ENCODE assay signal across 20 cellular contexts in genomic region chr17:11807606-11808005, GRCh38.
DNase-seq lines count a peak whose midpoint lies in the region; ATAC-seq and TF ChIP-seq lines count a peak whose summit lies in the region.
"Had no signal": no experiment of that assay in that cellular context is flagged by ENCODE, and none has a peak within 500 bp of the region (broad histone marks: within the 10 kb centered on the region; RNA-seq: fewer than 3 reads in every experiment).

No MANE protein-coding gene starts in this region.

- no peak overlapping the region for H3K23ac ChIP-seq in neuronal stem cell (ENCODE audit: low read depth, low read length, poor library complexity)

- H2BK5ac ChIP-seq in neuronal stem cell (ENCODE audit: low read length): no peak overlapping the region

- H2AK5ac ChIP-seq in neuronal stem cell (ENCODE audit: low read depth, low read length): no peak overlapping the region

- H3K4me2 ChIP-seq in neuronal stem cell (ENCODE audit: insufficient read depth, low read length, poor library complexity, severe bottlenecking): no peak overlapping the region

- no peak overlapping the region for H2BK15ac ChIP-seq in neuronal stem cell (ENCODE audit: low read length)

- no peak overlapping the region for H4K91ac ChIP-seq in neuronal stem cell (ENCODE audit: low read depth, low read length, poor library complexity)

- H3K27ac Mint-ChIP-seq in type B pancreatic cell: no peak overlapping the region
- H3K27ac Mint-ChIP-seq: CD4-positive, CD25-positive, alpha-beta regulatory T cell; CD8-positive, alpha-beta memory T cell; H9 had no signal

- no peaks in the 10 kb centered on the region for H3K79me1 ChIP-seq in neuronal stem cell (ENCODE audit: low read depth, low read length)

- H3K4me3 ChIP-seq in cardiac muscle cell (no peak overlapping the region), esophagus muscularis mucosa (no peak overlapping the region), neuronal stem cell (ENCODE audit: low read length in 2 of 2) (no peak overlapping the region)

- no peaks in the 10 kb centered on the region for H3K27me3 Mint-ChIP-seq in type B pancreatic cell
- H3K27me3 Mint-ChIP-seq: CD4-positive, CD25-positive, alpha-beta regulatory T cell had no signal

- intact Hi-C loops in cardiac septum (cut with DNase I) (no loop called here), esophagus muscularis mucosa (cut with DNase I) (no loop called here)

- H3K36me3 Mint-ChIP-seq in type B pancreatic cell: no peaks in the 10 kb centered on the region
- H3K36me3 Mint-ChIP-seq: CD4-positive, CD25-positive, alpha-beta regulatory T cell; CD8-positive, alpha-beta memory T cell had no signal

- H3K4me1 ChIP-seq in cardiac muscle cell (ENCODE audit: low read depth) (peaks cover 14% of the 10 kb centered on the region), esophagus muscularis mucosa (no peaks in the 10 kb centered on the region), neuronal stem cell (ENCODE audit: control insufficient read depth in 2 of 2, insufficient read depth in 1 of 2, low read depth in 1 of 2, low read length in 2 of 2) (peaks cover 0 to 3% of the 10 kb centered on the region in 2 donors)
- H3K4me1 ChIP-seq: BE2C had no signal

- H2BK120ac ChIP-seq in neuronal stem cell (ENCODE audit: low read depth, low read length): no peak overlapping the region

- H3K9me3 ChIP-seq in cardiac muscle cell (ENCODE audit: low read depth) (no peaks in the 10 kb centered on the region), esophagus muscularis mucosa (no peaks in the 10 kb centered on the region), neuronal stem cell (replicated peaks in 1 of 2; ENCODE audit: control insufficient read depth in 2 of 2, insufficient read depth in 1 of 2, low read depth in 1 of 2, low read length in 2 of 2) (no peaks in the 10 kb centered on the region)
- H3K9me3 ChIP-seq: BE2C had no signal

- TF ChIP-seq EP300 in esophagus muscularis mucosa (IDR thresholded peaks at IDR 0.05): no peak

- no peak overlapping the region for H3K14ac ChIP-seq in neuronal stem cell (ENCODE audit: low read length)

- no peak for TF ChIP-seq POLR2A in esophagus muscularis mucosa (IDR thresholded peaks at IDR 0.05; ENCODE audit: low read depth)

- H2BK12ac ChIP-seq in neuronal stem cell (ENCODE audit: low read length): no peak overlapping the region

- WGBS in esophagus muscularis mucosa: 53% methylated on average over 7 of the region's 7 CpGs
- WGBS in neuronal stem cell (ENCODE audit: extremely low coverage in 2 of 2, insufficient read length in 2 of 2, insufficient replicate concordance in 1 of 2), 2 donors: no CpG with 5 or more reads among the region's 7 CpGs

- no peaks in the 10 kb centered on the region for H3K36me3 ChIP-seq in cardiac muscle cell
- H3K36me3 ChIP-seq in esophagus muscularis mucosa: no peaks in the 10 kb centered on the region
- no peaks in the 10 kb centered on the region for H3K36me3 ChIP-seq in neuronal stem cell (replicated peaks in 1 of 2; ENCODE audit: control insufficient read depth in 2 of 2, insufficient read depth in 2 of 2, low read length in 2 of 2)
- H3K36me3 ChIP-seq: BE2C had no signal

- DNase-seq in cardiac muscle cell (ENCODE audit: low read depth in 1 of 2, low spot score in 1 of 2): peak in 1 of 2 donors; percentile 72
- no peak for DNase-seq in cardiac septum (ENCODE audit: low spot score)
- peak; percentile 39 for DNase-seq in esophagus muscularis mucosa (ENCODE audit: extremely low spot score)
- DNase-seq in neuronal stem cell (ENCODE audit: low spot score): no peak
- DNase-seq in type B pancreatic cell (ENCODE audit: extremely low spot score, unreplicated experiment): peak; percentile 27
- DNase-seq in NCI-H226: no peak
- DNase-seq: ACHN; BE2C; C1 segment of cervical spinal cord; CD4-positive, CD25-positive, alpha-beta regulatory T cell; CD8-positive, alpha-beta memory T cell; COR-L47; DMS 273 treated with DMSO at 0.1 percent for 48 hours; DMS53; DND-41; EL; H9; IMR-90 had no signal

- H4K8ac ChIP-seq in neuronal stem cell (ENCODE audit: low read depth, low read length): no peak overlapping the region

- TF ChIP-seq CTCF in cardiac muscle cell (IDR thresholded peaks at IDR 0.05; ENCODE audit: low read depth, low read length) (no peak), esophagus muscularis mucosa (IDR thresholded peaks at IDR 0.05) (no peak), type B pancreatic cell (conservative IDR thresholded peaks at IDR 0.05) (no peak)

- H3K27ac ChIP-seq in cardiac muscle cell (peak overlapping the region; percentile 73), esophagus muscularis mucosa (replicated peaks in 1 of 4) (no peak overlapping the region), neuronal stem cell (replicated peaks; ENCODE audit: low read length) (no peak overlapping the region)

- H3K9ac ChIP-seq in neuronal stem cell (ENCODE audit: low read depth, low read length, poor library complexity): no peak overlapping the region

- H3K18ac ChIP-seq in neuronal stem cell (ENCODE audit: low read length): peak overlapping the region; percentile 33

- H3K4me3 Mint-ChIP-seq in type B pancreatic cell: no peak overlapping the region
- H3K4me3 Mint-ChIP-seq: CD4-positive, CD25-positive, alpha-beta regulatory T cell; H9 had no signal

- no peak overlapping the region for H3K4ac ChIP-seq in neuronal stem cell (ENCODE audit: low read length)

- H3K27me3 ChIP-seq in cardiac muscle cell (no peaks in the 10 kb centered on the region), esophagus muscularis mucosa (peaks cover 0 to 6% (median 0%) of the 10 kb centered on the region in 4 donors), neuronal stem cell (ENCODE audit: control insufficient read depth in 3 of 3, insufficient read depth in 3 of 3, low read depth in 1 of 3, low read length in 3 of 3) (no peaks in the 10 kb centered on the region)
- H3K27me3 ChIP-seq: BE2C had no signal

- H2AFZ ChIP-seq in neuronal stem cell (ENCODE audit: low read length): peak overlapping the region; percentile 22

- ATAC-seq in HG02884 (IDR thresholded peaks at IDR 0.05; ENCODE audit: unreplicated experiment) (no peak), HG02840 (IDR thresholded peaks at IDR 0.05; ENCODE audit: low FRiP score, unreplicated experiment) (no peak)

- no peaks in the 10 kb centered on the region for H3K4me1 Mint-ChIP-seq in type B pancreatic cell (ENCODE audit: unreplicated experiment)
- H3K4me1 Mint-ChIP-seq: CD4-positive, CD25-positive, alpha-beta regulatory T cell; CD8-positive, alpha-beta memory T cell had no signal

- no peaks in the 10 kb centered on the region for H3K9me3 Mint-ChIP-seq in type B pancreatic cell
- H3K9me3 Mint-ChIP-seq: H9 had no signal

Comparison
In these comparisons a context has a peak if more than half of its experiments do, and no peak if none do; other contexts are left out.
1. DNase-seq: peak in esophagus muscularis mucosa (single experiment) and type B pancreatic cell (single experiment); none in cardiac septum (single experiment), neuronal stem cell (single experiment) and NCI-H226 (single experiment).